ENCODE assay signal across 22 cellular contexts in genomic region chr3:60364475-60364874, GRCh38.
"Had no signal": no experiment of that assay in that cellular context is flagged by ENCODE, and none has a peak within 500 bp of the region (broad histone marks: within the 10 kb centered on the region; RNA-seq: fewer than 3 reads in every experiment).

No MANE protein-coding gene starts in this region.

- H3K27me3 ChIP-seq: adrenal gland had no signal

- H3K4me3 ChIP-seq: adrenal gland had no signal

- H3K36me3 ChIP-seq: adrenal gland had no signal

- DNase-seq: activated B cell treated with CpG ODN at 0.5 μM for 24 hours; activated CD4-positive, alpha-beta T cell treated with anti-CD3 and anti-CD28 coated beads for 4 hours; activated CD4-positive, alpha-beta T cell treated with anti-CD3 and anti-CD28 coated beads, Interleukin-2, amount 50 U/mL, for 1 hour; activated CD4-positive, alpha-beta T cell treated with anti-CD3 and anti-CD28 coated beads, Interleukin-2, amount 50 U/mL, for 4 hours; activated CD4-positive, CD25-positive, alpha-beta regulatory T cell treated with anti-CD3 and anti-CD28 coated beads, Interleukin-2, amount 50 U/mL, for 72 hours; activated CD8-positive, alpha-beta memory T cell treated with anti-CD3 and anti-CD28 coated beads, Interleukin-2, amount 50 U/mL, for 4 hours; activated effector memory CD4-positive, alpha-beta T cell treated with anti-CD3 and anti-CD28 coated beads, Interleukin-2, amount 50 U/mL, for 16 hours; activated gamma-delta T cell treated with Interleukin-2 at 50 U/mL for 16 hours; activated naive CD4-positive, alpha-beta T cell treated with anti-CD3 and anti-CD28 coated beads, Interleukin-2, amount 50 U/mL, for 16 hours; activated T-cell treated with anti-CD3 and anti-CD28 coated beads for 4 hours; activated T-cell treated with anti-CD3 and anti-CD28 coated beads, Interleukin-2, amount 50 U/mL, for 1 hour; activated T-cell treated with anti-CD3 and anti-CD28 coated beads, Interleukin-2, amount 50 U/mL, for 4 hours; adrenal gland; amniotic stem cell; aorta; central memory CD4-positive, alpha-beta T cell; T-helper 2 cell; T-helper 9 cell had no signal

- H3K9me3 ChIP-seq: adrenal gland had no signal

- H3K27ac ChIP-seq: adrenal gland, VCaP had no signal

- H3K4me1 ChIP-seq: adrenal gland had no signal

- ATAC-seq: activated CD8-positive, alpha-beta T cell treated with anti-CD3 and anti-CD28 coated beads for 36 hours had no signal

- FAIRE-seq: astrocyte, TTC549 had no signal
